Comparison of ENCODE assay signal across 13 cellular contexts in genomic region chr1:79852004-79852403, GRCh38.
A peak's percentile ranks its signal among the peaks of the same experiment; 100 is the strongest.
DNase-seq lines count a peak whose midpoint lies in the region; ATAC-seq and TF ChIP-seq lines count a peak whose summit lies in the region.
"Had no signal": no experiment of that assay in that cellular context is flagged by ENCODE, and none has a peak within 500 bp of the region (broad histone marks: within the 10 kb centered on the region; RNA-seq: fewer than 3 reads in every experiment).

No MANE protein-coding gene starts in this region.

- H3K4me3 ChIP-seq in GM12875 (ENCODE audit: low read depth, low read length) (no peak overlapping the region), HFF-Myc (replicated peaks; ENCODE audit: low read depth, low read length) (no peak overlapping the region)
- H3K4me3 ChIP-seq: ascending aorta had no signal

- peak; percentile 32; the same call in 1 of the 2 replicates for TF ChIP-seq CTCF in GM12875 (IDR thresholded peaks at IDR 0.05; ENCODE audit: borderline replicate concordance, insufficient read depth, low read depth, low read length)
- TF ChIP-seq CTCF in HFF-Myc (IDR thresholded peaks at IDR 0.05; ENCODE audit: low read depth, low read length, missing control alignments): peak; percentile 33

- DNase-seq in HFF-Myc (ENCODE audit: extremely low read depth, low read depth) (no peak), OCI-M1 (lab: John Stamatoyannopoulos, UW) (peak; percentile 36), islet precursor cell (peak; percentile 63), GOT3 (lab: John Stamatoyannopoulos, UW) (no peak), LoVo (ENCODE audit: low spot score) (no peak), NCI-H1436 (lab: John Stamatoyannopoulos, UW) (no peak)
- DNase-seq: CD4-positive, alpha-beta T cell; NCI-H446 treated with DMSO at 0.1 percent for 48 hours; SIG-M5; stimulated activated CD4-positive, alpha-beta T cell treated with anti-CD3 and anti-CD28 coated beads, Interleukin-4, amount 100 ng/mL, for 1 hour had no signal

- ATAC-seq in HG02870 (IDR thresholded peaks at IDR 0.05; ENCODE audit: unreplicated experiment): no peak

Comparison
In these comparisons a context has a peak if more than half of its experiments do, and no peak if none do; other contexts are left out.
1. DNase-seq: peak in OCI-M1 (single experiment) and islet precursor cell (single experiment); none in HFF-Myc (single experiment), GOT3 (single experiment), LoVo (single experiment) and NCI-H1436 (single experiment).